In genomic region chr7:105797652-105798051, GRCh38 we compare ENCODE assay signal across 1 cellular context.
TF ChIP-seq lines count a peak whose summit lies in the region.

No MANE protein-coding gene starts in this region.

TF ChIP-seq in WTC11, 78 proteins besides CTCF, POLR2A, EP300 and RAD21 (continued from another document):
- TF ChIP-seq NFATC4 (CRISPR knock-in tag; IDR thresholded peaks at IDR 0.05) = no peak
- no peak for TF ChIP-seq CBFB (CRISPR knock-in tag; IDR thresholded peaks at IDR 0.05; ENCODE audit: low read depth)
- TF ChIP-seq NR1H2 (CRISPR knock-in tag; IDR thresholded peaks at IDR 0.05) = no peak
